33 cellular contexts compared by ENCODE assay signal in the genomic region with DNA sequence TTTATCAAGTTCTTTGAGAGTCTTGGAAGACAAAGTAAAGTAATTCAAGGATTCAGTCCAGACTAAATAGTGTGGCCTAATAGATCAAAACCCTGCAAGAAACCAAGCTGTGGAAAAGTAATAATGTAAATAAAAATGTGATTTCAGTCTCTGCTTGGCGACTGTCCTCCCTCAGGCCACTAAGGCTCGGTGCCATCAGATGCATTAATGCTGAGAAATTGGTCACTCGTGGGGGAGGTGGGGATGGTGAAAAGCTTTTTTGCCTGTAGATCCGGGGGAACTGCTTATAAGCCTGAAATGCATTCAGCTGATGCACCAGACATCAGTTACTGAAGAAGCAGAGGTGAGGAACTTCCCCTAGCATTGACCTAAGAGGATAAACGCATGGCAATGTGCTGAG.
A peak's percentile ranks its signal among the peaks of the same experiment; 100 is the strongest.
DNase-seq lines count a peak whose midpoint lies in the region; ATAC-seq, FAIRE-seq and TF ChIP-seq lines count a peak whose summit lies in the region.
"Had no signal": no experiment of that assay in that cellular context is flagged by ENCODE, and none has a peak within 500 bp of the region (broad histone marks: within the 10 kb centered on the region; RNA-seq: fewer than 3 reads in every experiment).

No MANE protein-coding gene starts in this region.

- H3K79me2 ChIP-seq in SK-N-SH (ENCODE audit: insufficient read depth), result no peaks in the 10 kb centered on the region
- no peaks in the 10 kb centered on the region for H3K79me2 ChIP-seq in trophoblast cell (ENCODE audit: control insufficient read depth, insufficient read depth, low read length, poor library complexity)

- H3K27me3 ChIP-seq in SK-N-SH (ENCODE audit: insufficient read depth) (no peaks in the 10 kb centered on the region), trophoblast cell (ENCODE audit: insufficient read depth, low read length) (no peaks in the 10 kb centered on the region)
- H3K27me3 ChIP-seq: BE2C; BLaER1; BLaER1 treated with 17β-estradiol and CSF1 and Interleukin-3, amounts not matched to agents 10 nM and 100 nM had no signal

- no peaks in the 10 kb centered on the region; the same call in 1 of the 2 replicates for H3K9me2 ChIP-seq in SK-N-SH

- no peak overlapping the region for H2BK120ac ChIP-seq in trophoblast cell (ENCODE audit: insufficient read depth, low read length, poor library complexity)

- H2AK5ac ChIP-seq in trophoblast cell (ENCODE audit: low read length), result no peak overlapping the region

- peak overlapping the region; percentile 77 for H4K8ac ChIP-seq in trophoblast cell (ENCODE audit: low read depth, low read length)

- FAIRE-seq in urothelium cell line (lab: Jason Lieb, UNC), result peak; percentile 53
- FAIRE-seq: A204.1, A549, D721Med had no signal

- H3K4me1 ChIP-seq in SK-N-SH (ENCODE audit: control insufficient read depth in 1 of 2, insufficient read depth in 2 of 2, low read depth in 1 of 2, low read length in 1 of 2) (peaks cover 0 to 17% of the 10 kb centered on the region in 2 experiments; a peak in 2 of 4 replicates), trophoblast cell (ENCODE audit: control insufficient read depth in 1 of 2, insufficient read depth in 2 of 2, low read length in 2 of 2) (peaks cover 3 to 7% of the 10 kb centered on the region in 2 experiments)
- H3K4me1 ChIP-seq: A549; BE2C; BLaER1; BLaER1 treated with 17β-estradiol and CSF1 and Interleukin-3, amounts not matched to agents 10 nM and 100 nM; Caco-2 had no signal

- H3K18ac ChIP-seq in trophoblast cell (ENCODE audit: low read length), result no peak overlapping the region

- no peak overlapping the region for H3K4me2 ChIP-seq in SK-N-SH
- H3K4me2 ChIP-seq in trophoblast cell (ENCODE audit: low read length), result no peak overlapping the region
- H3K4me2 ChIP-seq: A549; BLaER1; BLaER1 treated with 17β-estradiol and CSF1 and Interleukin-3, amounts not matched to agents 10 nM and 100 nM had no signal

- no peak overlapping the region for H3K4ac ChIP-seq in trophoblast cell (ENCODE audit: low read depth, low read length)

- H3K27ac ChIP-seq in SK-N-SH (ENCODE audit: low read depth in 2 of 2, low read length in 1 of 2), result peak overlapping the region in 1 of 2 experiments; percentile 94; a peak in 2 of 4 replicates
- H3K27ac ChIP-seq in trophoblast cell (ENCODE audit: low read depth, low read length), result no peak overlapping the region
- H3K27ac ChIP-seq: 22Rv1; A549; BLaER1; BLaER1 treated with 17β-estradiol and CSF1 and Interleukin-3, amounts not matched to agents 10 nM and 100 nM; C4-2B had no signal

- H3K9ac ChIP-seq in SK-N-SH (no peak overlapping the region), trophoblast cell (ENCODE audit: low read length) (no peak overlapping the region)
- H3K9ac ChIP-seq: BLaER1; BLaER1 treated with 17β-estradiol and CSF1 and Interleukin-3, amounts not matched to agents 10 nM and 100 nM had no signal

- TF ChIP-seq RAD21 in SK-N-SH (IDR thresholded peaks at IDR 0.05; ENCODE audit: low read length), result peak; percentile 41

- H3K4me3 ChIP-seq in SK-N-SH (ENCODE audit: low read depth in 2 of 2, low read length in 1 of 2), result no peak overlapping the region
- no peak overlapping the region for H3K4me3 ChIP-seq in trophoblast cell (ENCODE audit: low read depth, low read length)
- H3K4me3 ChIP-seq: A549; BLaER1; BLaER1 treated with 17β-estradiol and CSF1 and Interleukin-3, amounts not matched to agents 10 nM and 100 nM had no signal

- no peaks in the 10 kb centered on the region for H3F3A ChIP-seq in SK-N-SH (replicated peaks; ENCODE audit: insufficient read depth)

- H3K23ac ChIP-seq in trophoblast cell (ENCODE audit: low read length), result no peak overlapping the region

- ATAC-seq in SK-N-SH treated with all-trans-retinoic acid at 6 μM for 48 hours, result no peak; the same call in 2 of the 3 replicates
- ATAC-seq: A549; CD8-positive, alpha-beta T cell had no signal

- peak overlapping the region; percentile 3 for H4K91ac ChIP-seq in trophoblast cell (ENCODE audit: low read depth, low read length)

- 17% methylated on average over 5 of the region's 5 CpGs for WGBS in SK-N-SH (ENCODE audit: low lambda C conversion rate)
- no CpG with 5 or more reads among the region's 5 CpGs for WGBS in trophoblast cell (ENCODE audit: extremely low coverage, insufficient coverage, insufficient read length)

- DNase-seq in SK-N-SH (peak; percentile 72), trophoblast cell (no peak), urothelium cell line (ENCODE audit: low spot score) (no peak), middle frontal gyrus (ENCODE audit: extremely low spot score, low spot score) (no peak), cortex of kidney (lab: John Stamatoyannopoulos, UW) (no peak)
- DNase-seq: 8988T; ACHN; AML-193; BE2C; C1 segment of cervical spinal cord; Caco-2; Calu3; CD4-positive, alpha-beta memory T cell; CD4-positive, alpha-beta T cell; CD4-positive, CD25-positive, alpha-beta regulatory T cell; CD8-positive, alpha-beta memory T cell; CD8-positive, alpha-beta T cell; COR-L47; DMS 273 treated with DMSO at 0.1 percent for 48 hours; DMS153; DMS53; DMS79; DMS79 treated with DMSO at 0.1 percent for 48 hours; DND-41; EL had no signal

- H3K9me3 ChIP-seq in SK-N-SH (no peaks in the 10 kb centered on the region), trophoblast cell (ENCODE audit: insufficient read depth, low read depth, low read length) (no peaks in the 10 kb centered on the region)
- H3K9me3 ChIP-seq: BE2C had no signal

- H2AFZ ChIP-seq in SK-N-SH (ENCODE audit: low read depth) (no peak overlapping the region), trophoblast cell (ENCODE audit: insufficient read depth, low read length, poor library complexity) (no peak overlapping the region)

- POLR2A ChIA-PET in SK-N-SH (lab: Yijun Ruan, JAX), result no interaction called here

- H2BK5ac ChIP-seq in trophoblast cell (ENCODE audit: low read depth, low read length, poor library complexity), result peak overlapping the region; percentile 9

- CTCF ChIA-PET in SK-N-SH (lab: Yijun Ruan, JAX), result interaction anchor here (0.9 to 4.6 kb wide), 8 partner anchors 9 to 102 kb away, joined by 3 to 47 read pairs (median 5); no protein-coding TSS in a partner anchor

- H3K36me3 ChIP-seq in SK-N-SH (replicated peaks in 1 of 2; ENCODE audit: control insufficient read depth in 1 of 2, insufficient read depth in 2 of 2, low read length in 1 of 2) (no peaks in the 10 kb centered on the region), trophoblast cell (ENCODE audit: control insufficient read depth in 1 of 2, insufficient read depth in 2 of 2, low read length in 2 of 2) (no peaks in the 10 kb centered on the region)
- H3K36me3 ChIP-seq: BE2C; BLaER1; BLaER1 treated with 17β-estradiol and CSF1 and Interleukin-3, amounts not matched to agents 10 nM and 100 nM had no signal

- TF ChIP-seq CTCF in SK-N-SH (IDR thresholded peaks at IDR 0.05), result no peak

- H4K20me1 ChIP-seq in SK-N-SH (ENCODE audit: insufficient read depth), result no peaks in the 10 kb centered on the region
- H4K20me1 ChIP-seq: BLaER1; BLaER1 treated with 17β-estradiol and CSF1 and Interleukin-3, amounts not matched to agents 10 nM and 100 nM had no signal

- peak in 1 of 2 experiments; percentile 77; a peak in 2 of 4 replicates for TF ChIP-seq EP300 in SK-N-SH (IDR thresholded peaks at IDR 0.05; ENCODE audit: borderline replicate concordance in 1 of 2, low read depth in 1 of 2, low read length in 1 of 2)

- peaks cover 7% of the 10 kb centered on the region for H3K79me1 ChIP-seq in trophoblast cell (ENCODE audit: low read length)

- no peak overlapping the region for H4K12ac ChIP-seq in trophoblast cell (ENCODE audit: low read depth, low read length)

- no peak overlapping the region for H2BK12ac ChIP-seq in trophoblast cell (ENCODE audit: low read length)

- H3K14ac ChIP-seq in trophoblast cell (ENCODE audit: low read length), result no peak overlapping the region

TF ChIP-seq in SK-N-SH, 30 proteins besides CTCF, POLR2A, EP300 and RAD21 (continues in another document):
- TF ChIP-seq YY1 (IDR thresholded peaks at IDR 0.05; ENCODE audit: low read depth) (no peak), NRF1 (IDR thresholded peaks at IDR 0.05; ENCODE audit: low read depth, low read length) (no peak), CHD2 (IDR thresholded peaks at IDR 0.05; ENCODE audit: low read length, partially characterized antibody) (peak; percentile 71), FOXM1 (IDR thresholded peaks at IDR 0.05; ENCODE audit: low read depth) (no peak), MAX (IDR thresholded peaks at IDR 0.05; ENCODE audit: low read depth) (no peak), GATA2 (CRISPR knock-in tag; IDR thresholded peaks at IDR 0.05) (no peak), MEF2A (IDR thresholded peaks at IDR 0.05; ENCODE audit: borderline replicate concordance, low read depth) (no peak), EZH2phosphoT487 (IDR thresholded peaks at IDR 0.05; ENCODE audit: borderline replicate concordance, low read depth) (no peak), POLR2AphosphoS5 (IDR thresholded peaks at IDR 0.05; ENCODE audit: low read depth, low read length) (no peak)

TF ChIP-seq in SK-N-SH treated with all-trans-retinoic acid at 6 μM for 48 hours, 23 proteins besides CTCF, POLR2A, EP300 and RAD21:
- no peak for TF ChIP-seq OSR1 (CRISPR knock-in tag; IDR thresholded peaks at IDR 0.05)
